In genomic region chr20:21360686-21361085, GRCh38 we compare ENCODE assay signal across 1 cellular context.
TF ChIP-seq lines count a peak whose summit lies in the region.

No MANE protein-coding gene starts in this region.

TF ChIP-seq in HepG2, 621 proteins besides CTCF, POLR2A, EP300 and RAD21:
- no peak for TF ChIP-seq ZUFSP (CRISPR knock-in tag; IDR thresholded peaks at IDR 0.05; ENCODE audit: borderline replicate concordance)
- TF ChIP-seq MIER2 (CRISPR knock-in tag; IDR thresholded peaks at IDR 0.05): no peak
- TF ChIP-seq SP1 (IDR thresholded peaks at IDR 0.05): no peak
- TF ChIP-seq SP1 (CRISPR knock-in tag; IDR thresholded peaks at IDR 0.05): no peak
- no peak for TF ChIP-seq ZNF264 (CRISPR knock-in tag; IDR thresholded peaks at IDR 0.05)
- TF ChIP-seq NBN (conservative IDR thresholded peaks at IDR 0.05): no peak
- no peak for TF ChIP-seq ZFP62 (CRISPR knock-in tag; IDR thresholded peaks at IDR 0.05)
- no peak for TF ChIP-seq NONO (IDR thresholded peaks at IDR 0.05)
- TF ChIP-seq NONO (CRISPR knock-in tag; conservative IDR thresholded peaks at IDR 0.05): no peak
- no peak for TF ChIP-seq ZBTB43 (CRISPR knock-in tag; conservative IDR thresholded peaks at IDR 0.05)
- TF ChIP-seq NR2F2 (IDR thresholded peaks at IDR 0.05; ENCODE audit: borderline replicate concordance, low read depth): no peak
- TF ChIP-seq THAP11 (CRISPR knock-in tag; IDR thresholded peaks at IDR 0.05): no peak
- TF ChIP-seq ELF3 (CRISPR knock-in tag; IDR thresholded peaks at IDR 0.05): no peak
- no peak for TF ChIP-seq NFRKB (IDR thresholded peaks at IDR 0.05)
- no peak for TF ChIP-seq ZBTB4 (CRISPR knock-in tag; IDR thresholded peaks at IDR 0.05; ENCODE audit: borderline replicate concordance)
- TF ChIP-seq GABPB1 (CRISPR knock-in tag; IDR thresholded peaks at IDR 0.05): no peak
- no peak for TF ChIP-seq MAFF (IDR thresholded peaks at IDR 0.05; ENCODE audit: low read depth, low read length)
- no peak for TF ChIP-seq ZNF790 (CRISPR knock-in tag; IDR thresholded peaks at IDR 0.05; ENCODE audit: borderline replicate concordance)
- TF ChIP-seq SP2 (CRISPR knock-in tag; IDR thresholded peaks at IDR 0.05): no peak
- TF ChIP-seq FOSL2 (CRISPR knock-in tag; IDR thresholded peaks at IDR 0.05): no peak
- TF ChIP-seq ZBTB34 (CRISPR knock-in tag; IDR thresholded peaks at IDR 0.05): no peak
- TF ChIP-seq TOE1 (CRISPR knock-in tag; IDR thresholded peaks at IDR 0.05): no peak
